In genomic region chr12:6361834-6362233, GRCh38 we compare ENCODE assay signal across 11 cellular contexts. TPM values are rescaled to one million over a fixed set of nuclear protein-coding genes. Genes with fewer than 3 reads are reported as not detected.
A peak's percentile ranks its signal among the peaks of the same experiment; 100 is the strongest.
DNase-seq lines count a peak whose midpoint lies in the region; FAIRE-seq and TF ChIP-seq lines count a peak whose summit lies in the region.
"Had no signal": no experiment of that assay in that cellular context is flagged by ENCODE, and none has a peak within 500 bp of the region (broad histone marks: within the 10 kb centered on the region; RNA-seq: fewer than 3 reads in every experiment).

No MANE protein-coding gene starts in this region.

- no peaks in the 10 kb centered on the region for H3K27me3 ChIP-seq in stomach

- TF ChIP-seq EP300 in stomach (IDR thresholded peaks at IDR 0.05) = no peak

- peak overlapping the region; percentile 70 for H3K27ac Mint-ChIP-seq in activated naive CD4-positive, alpha-beta T cell treated with anti-CD3 and anti-CD28 coated beads, Interleukin-2, amount 10 ng/mL, durations not matched to agents 7 days and 5 days
- H3K27ac Mint-ChIP-seq in HFFc6 = no peak overlapping the region

- no peak overlapping the region for H3K4me3 ChIP-seq in stomach

- CTCF ChIA-PET in activated naive CD4-positive, alpha-beta T cell treated with anti-CD3 and anti-CD28 coated beads, Interleukin-2, amount 10 ng/mL, durations not matched to agents 7 days and 5 days (lab: Charles Lee) = interaction anchor here (1.1 to 1.8 kb wide), 3 partner anchors 16 to 27 kb away, joined by 3 to 5 read pairs (median 5); no protein-coding TSS in a partner anchor

- TF ChIP-seq CTCF in stomach (IDR thresholded peaks at IDR 0.05) (no peak), HFFc6 (IDR thresholded peaks at IDR 0.05) (no peak)

- H3K4me1 Mint-ChIP-seq in activated naive CD4-positive, alpha-beta T cell treated with anti-CD3 and anti-CD28 coated beads, Interleukin-2, amount 10 ng/mL, durations not matched to agents 7 days and 5 days = peaks cover 39% of the 10 kb centered on the region
- peaks cover 9% of the 10 kb centered on the region for H3K4me1 Mint-ChIP-seq in HFFc6 (ENCODE audit: low read depth)

- peaks cover 0 to 30% (median 15%) of the 10 kb centered on the region in 4 donors for H3K36me3 ChIP-seq in stomach

- H3K4me3 Mint-ChIP-seq in activated naive CD4-positive, alpha-beta T cell treated with anti-CD3 and anti-CD28 coated beads, Interleukin-2, amount 10 ng/mL, durations not matched to agents 7 days and 5 days = peak overlapping the region; percentile 54
- no peak overlapping the region for H3K4me3 Mint-ChIP-seq in HFFc6

- no peaks in the 10 kb centered on the region for H3K9me3 Mint-ChIP-seq in activated naive CD4-positive, alpha-beta T cell treated with anti-CD3 and anti-CD28 coated beads, Interleukin-2, amount 10 ng/mL, durations not matched to agents 7 days and 5 days
- no peaks in the 10 kb centered on the region for H3K9me3 Mint-ChIP-seq in HFFc6

- H3K27me3 Mint-ChIP-seq in activated naive CD4-positive, alpha-beta T cell treated with anti-CD3 and anti-CD28 coated beads, Interleukin-2, amount 10 ng/mL, durations not matched to agents 7 days and 5 days = peaks cover 19% of the 10 kb centered on the region
- H3K27me3 Mint-ChIP-seq in HFFc6 (ENCODE audit: insufficient read depth) = peaks cover 10% of the 10 kb centered on the region

- no peak for DNase-seq in HTR-8/SVneo (ENCODE audit: insufficient read length, low spot score)
- DNase-seq in activated naive CD4-positive, alpha-beta T cell treated with anti-CD3 and anti-CD28 coated beads, Interleukin-2, amount 10 ng/mL, durations not matched to agents 7 days and 5 days = peak; percentile 62
- DNase-seq in kidney glomerular epithelial cell (lab: John Stamatoyannopoulos, UW) = peak; percentile 72
- peak; percentile 79 for DNase-seq in stomach
- no peak for DNase-seq in HFFc6
- DNase-seq in NCI-H1105 (lab: John Stamatoyannopoulos, UW) = no peak
- DNase-seq in pons (ENCODE audit: low spot score) = no peak
- DNase-seq: NCI-H1092 had no signal

- no peaks in the 10 kb centered on the region for H3K9me3 ChIP-seq in stomach

- peaks cover 24 to 49% (median 44%) of the 10 kb centered on the region in 4 donors for H3K4me1 ChIP-seq in stomach

- no peak for TF ChIP-seq POLR2A in stomach (IDR thresholded peaks at IDR 0.05)

- H3K27ac ChIP-seq in stomach = peak overlapping the region; percentile 65 to 94 (median 93)

- peak; percentile 72 for FAIRE-seq in HTR-8/SVneo (lab: Jason Lieb, UNC)

- 37 to 59% (median 53%) methylated on average over 12 to 14 of the region's 14 CpGs for WGBS in stomach, 5 donors

- H3K36me3 Mint-ChIP-seq in activated naive CD4-positive, alpha-beta T cell treated with anti-CD3 and anti-CD28 coated beads, Interleukin-2, amount 10 ng/mL, durations not matched to agents 7 days and 5 days = no peaks in the 10 kb centered on the region
- H3K36me3 Mint-ChIP-seq in HFFc6 (ENCODE audit: low read depth) = no peaks in the 10 kb centered on the region

- intact Hi-C loops in stomach (cut with DNase I; ENCODE audit: low total_unique reads) = no loop called here

RNA-seq across cellular contexts. Expression of gene SCNN1A, which starts 13.5 kb away (rescaled TPM):
- total RNA-seq in stomach = 100 to 1,000 TPM in 4 of 5 donors, 10 to 100 TPM in 1; 63.3 to 486 (median 277) TPM
- polyA plus RNA-seq in stomach = 10 to 100 TPM; 16.6 to 98.0 (median 47.5) TPM
- under 1 TPM in 1 of 6 experiments, not detected in 5; 0.18 TPM for total RNA-seq in HFFc6 (2021; fragmentation: NEBNext Ultra II Directional; extraction: Animal tissue kit (Norgen Biotek cat#: 25700))
- polyA plus RNA-seq: neural cell had no signal

RNA-seq across cellular contexts. Expression of gene TNFRSF1A, which starts 20.0 kb away (rescaled TPM):
- total RNA-seq in stomach = 100 to 1,000 TPM in 4 of 5 donors, 10 to 100 TPM in 1; 91.6 to 432 (median 152) TPM
- polyA plus RNA-seq in stomach = 10 to 100 TPM; 35.2 to 64.4 (median 38.5) TPM
- total RNA-seq in HFFc6 (2021; fragmentation: NEBNext Ultra II Directional; extraction: Animal tissue kit (Norgen Biotek cat#: 25700)) = 100 to 1,000 TPM; 105 to 122 (median 112) TPM

RNA-seq across cellular contexts. Expression of gene LTBR, which starts 22.1 kb away (rescaled TPM):
- total RNA-seq in stomach = 100 to 1,000 TPM in 3 of 5 donors, 10 to 100 TPM in 2; 27.5 to 471 (median 126) TPM
- 10 to 100 TPM; 47.3 to 76.3 (median 48.3) TPM for polyA plus RNA-seq in stomach
- 100 to 1,000 TPM in 3 of 6 experiments, 10 to 100 TPM in 3; 91.5 to 124 (median 106) TPM for total RNA-seq in HFFc6 (2021; fragmentation: NEBNext Ultra II Directional; extraction: Animal tissue kit (Norgen Biotek cat#: 25700))
- polyA plus RNA-seq: neural cell had no signal

RNA-seq across cellular contexts. Expression of gene PLEKHG6, which starts 51.4 kb away (rescaled TPM):
- 100 to 1,000 TPM in 1 of 5 donors, 10 to 100 TPM in 3, 1 to 10 TPM in 1; 6.4 to 101 (median 16.2) TPM for total RNA-seq in stomach
- polyA plus RNA-seq in stomach = 10 to 100 TPM in 2 of 3 donors, 1 to 10 TPM in 1; 5.9 to 32.3 (median 27.0) TPM
- not detected for total RNA-seq in HFFc6 (2021; fragmentation: NEBNext Ultra II Directional; extraction: Animal tissue kit (Norgen Biotek cat#: 25700))
- total RNA-seq: dermis microvascular lymphatic vessel endothelial cell; T-helper 2 cell treated with Interferon-gamma antibody and Interleukin-4, amounts not matched to agents 100 ng/mL and 5 ng/mL, for 36 hours had no signal
- polyA plus RNA-seq: neural cell had no signal

Comparison
In these comparisons a context has a peak if more than half of its experiments do, and no peak if none do; other contexts are left out.
1. DNase-seq: peak in activated naive CD4-positive, alpha-beta T cell treated with anti-CD3 and anti-CD28 coated beads, Interleukin-2, amount 10 ng/mL, durations not matched to agents 7 days and 5 days (single experiment), kidney glomerular epithelial cell (single experiment) and stomach (single experiment); none in HTR-8/SVneo (single experiment), HFFc6 (single experiment), NCI-H1105 (single experiment) and pons (single experiment).
2. RNA of gene SCNN1A, which starts 13.5 kb away (total RNA-seq): 63.3 to 486 TPM in stomach; 0.18 TPM in HFFc6; every median in the first group is over 10 times any median in the second.